Comparison of ENCODE assay signal across 1 cellular context in genomic region chr12:47705571-47706425, GRCh38.
TF ChIP-seq lines count a peak whose summit lies in the region.

RPAP3 (minus strand) TSS chr12:47706030; CDS start chr12:47702840, 3,190 bp downstream.

TF ChIP-seq in HepG2, 621 proteins besides CTCF, POLR2A, EP300 and RAD21 (continued from another document and continues in another):
- TF ChIP-seq PRMT3 (CRISPR knock-in tag; IDR thresholded peaks at IDR 0.05; ENCODE audit: borderline replicate concordance, low read depth) (peak; percentile 54; the same call in 1 of the 2 replicates), PCBP2 (optimal IDR thresholded peaks at IDR 0.05; ENCODE audit: low read depth, low read length, poor library complexity, severe bottlenecking) (no peak), ZBTB38 (CRISPR knock-in tag; IDR thresholded peaks at IDR 0.05) (peak; percentile 59), BRCA1 (CRISPR knock-in tag; IDR thresholded peaks at IDR 0.05) (no peak), ZNF616 (CRISPR knock-in tag; IDR thresholded peaks at IDR 0.05; ENCODE audit: low read depth) (peak; percentile 61; the same call in 1 of the 2 replicates), ERF (CRISPR knock-in tag; IDR thresholded peaks at IDR 0.05) (peak; percentile 67; the same call in 1 of the 2 replicates), NFIC (IDR thresholded peaks at IDR 0.05; ENCODE audit: low read length) (no peak), ZNF326 (CRISPR knock-in tag; IDR thresholded peaks at IDR 0.05; ENCODE audit: borderline replicate concordance) (no peak), KLF11 (CRISPR knock-in tag; IDR thresholded peaks at IDR 0.05) (no peak), CHCHD3 (CRISPR knock-in tag; IDR thresholded peaks at IDR 0.05) (peak; percentile 38; the same call in 1 of the 2 replicates), BORCS8-MEF2B (CRISPR knock-in tag; IDR thresholded peaks at IDR 0.05) (no peak), ZNF496 (CRISPR knock-in tag; IDR thresholded peaks at IDR 0.05; ENCODE audit: insufficient replicate concordance) (no peak), CAMTA2 (CRISPR knock-in tag; IDR thresholded peaks at IDR 0.05; ENCODE audit: borderline replicate concordance) (no peak), FOXM1 (CRISPR knock-in tag; IDR thresholded peaks at IDR 0.05) (no peak), KAT2B (IDR thresholded peaks at IDR 0.05; ENCODE audit: borderline replicate concordance, low read depth, low read length) (no peak), MBD4 (IDR thresholded peaks at IDR 0.05; ENCODE audit: borderline replicate concordance, low read length) (no peak), KAT7 (CRISPR knock-in tag; IDR thresholded peaks at IDR 0.05; ENCODE audit: borderline replicate concordance) (peak; percentile 50; the same call in 1 of the 2 replicates), PAWR (CRISPR knock-in tag; IDR thresholded peaks at IDR 0.05; ENCODE audit: borderline replicate concordance) (no peak), ZNF674 (CRISPR knock-in tag; IDR thresholded peaks at IDR 0.05; ENCODE audit: low read depth) (no peak), SP5 (CRISPR knock-in tag; IDR thresholded peaks at IDR 0.05; ENCODE audit: borderline replicate concordance, low read depth) (peak; percentile 73; the same call in 1 of the 2 replicates), ZNF33B (CRISPR knock-in tag; IDR thresholded peaks at IDR 0.05) (no peak), HOXA5 (CRISPR knock-in tag; IDR thresholded peaks at IDR 0.05) (no peak), JUNB (CRISPR knock-in tag; IDR thresholded peaks at IDR 0.05; ENCODE audit: borderline replicate concordance) (no peak), MAX (IDR thresholded peaks at IDR 0.05) (peak; percentile 65), STAT5B (CRISPR knock-in tag; IDR thresholded peaks at IDR 0.05) (no peak), ZBTB3 (CRISPR knock-in tag; IDR thresholded peaks at IDR 0.05; ENCODE audit: borderline replicate concordance, low read depth) (no peak), ZNF3 (CRISPR knock-in tag; IDR thresholded peaks at IDR 0.05) (no peak), KLF9 (CRISPR knock-in tag; IDR thresholded peaks at IDR 0.05; ENCODE audit: low read depth) (peak; percentile 35; the same call in 1 of the 2 replicates), MED8 (CRISPR knock-in tag; IDR thresholded peaks at IDR 0.05; ENCODE audit: insufficient replicate concordance) (peak; percentile 63), RAD51 (IDR thresholded peaks at IDR 0.05; ENCODE audit: borderline replicate concordance) (no peak), ELF4 (CRISPR knock-in tag; IDR thresholded peaks at IDR 0.05; ENCODE audit: borderline replicate concordance) (no peak), NFYB (CRISPR knock-in tag; IDR thresholded peaks at IDR 0.05) (no peak), ZNF761 (CRISPR knock-in tag; conservative IDR thresholded peaks at IDR 0.05) (no peak), SMYD3 (CRISPR knock-in tag; IDR thresholded peaks at IDR 0.05) (peak; percentile 78; the same call in 1 of the 2 replicates), PLRG1 (conservative IDR thresholded peaks at IDR 0.05) (no peak), SP2 (CRISPR knock-in tag; IDR thresholded peaks at IDR 0.05) (peak; percentile 48; the same call in 1 of the 2 replicates), HDAC2 (CRISPR knock-in tag; IDR thresholded peaks at IDR 0.05) (peak; percentile 31; the same call in 1 of the 2 replicates), SNRNP70 (IDR thresholded peaks at IDR 0.05; ENCODE audit: low read depth, low read length) (no peak), GATAD1 (CRISPR knock-in tag; IDR thresholded peaks at IDR 0.05) (peak; percentile 81), NCOA2 (CRISPR knock-in tag; IDR thresholded peaks at IDR 0.05) (peak; percentile 19; the same call in 1 of the 2 replicates), ATF7 (IDR thresholded peaks at IDR 0.05) (no peak), ATF7 (CRISPR knock-in tag; IDR thresholded peaks at IDR 0.05) (0 out of 2 replicates have a peak, but pooled peaks have one; percentile 25), ZNF101 (CRISPR knock-in tag; IDR thresholded peaks at IDR 0.05; ENCODE audit: borderline replicate concordance, low read depth) (no peak), HNRNPUL1 (IDR thresholded peaks at IDR 0.05; ENCODE audit: low read depth, low read length) (no peak), TEAD2 (CRISPR knock-in tag; IDR thresholded peaks at IDR 0.05) (no peak), MIER3 (CRISPR knock-in tag; IDR thresholded peaks at IDR 0.05; ENCODE audit: borderline replicate concordance) (no peak), ZSCAN29 (CRISPR knock-in tag; conservative IDR thresholded peaks at IDR 0.05) (no peak), SAP130 (CRISPR knock-in tag; IDR thresholded peaks at IDR 0.05; ENCODE audit: low read depth) (peak; percentile 87), CCDC6 (CRISPR knock-in tag; IDR thresholded peaks at IDR 0.05) (peak; percentile 45; the same call in 1 of the 2 replicates), U2AF1 (optimal IDR thresholded peaks at IDR 0.05; ENCODE audit: low read depth, low read length) (no peak), NFE2L2 (IDR thresholded peaks at IDR 0.05; ENCODE audit: low read length) (no peak), AFF4 (CRISPR knock-in tag; IDR thresholded peaks at IDR 0.05) (0 out of 2 replicates have a peak, but pooled peaks have one; percentile 42), HES4 (CRISPR knock-in tag; IDR thresholded peaks at IDR 0.05; ENCODE audit: borderline replicate concordance) (peak; percentile 65; the same call in 1 of the 2 replicates), ZNF432 (CRISPR knock-in tag; IDR thresholded peaks at IDR 0.05; ENCODE audit: borderline replicate concordance) (no peak), ZKSCAN5 (CRISPR knock-in tag; IDR thresholded peaks at IDR 0.05) (no peak), THAP11 (CRISPR knock-in tag; IDR thresholded peaks at IDR 0.05) (peak; percentile 80), ZC3H13 (CRISPR knock-in tag; IDR thresholded peaks at IDR 0.05) (0 out of 2 replicates have a peak, but pooled peaks have one; percentile 27), ZBTB37 (CRISPR knock-in tag; IDR thresholded peaks at IDR 0.05) (no peak), ZBTB34 (CRISPR knock-in tag; IDR thresholded peaks at IDR 0.05) (no peak)
- TF ChIP-seq, protein P1, sequence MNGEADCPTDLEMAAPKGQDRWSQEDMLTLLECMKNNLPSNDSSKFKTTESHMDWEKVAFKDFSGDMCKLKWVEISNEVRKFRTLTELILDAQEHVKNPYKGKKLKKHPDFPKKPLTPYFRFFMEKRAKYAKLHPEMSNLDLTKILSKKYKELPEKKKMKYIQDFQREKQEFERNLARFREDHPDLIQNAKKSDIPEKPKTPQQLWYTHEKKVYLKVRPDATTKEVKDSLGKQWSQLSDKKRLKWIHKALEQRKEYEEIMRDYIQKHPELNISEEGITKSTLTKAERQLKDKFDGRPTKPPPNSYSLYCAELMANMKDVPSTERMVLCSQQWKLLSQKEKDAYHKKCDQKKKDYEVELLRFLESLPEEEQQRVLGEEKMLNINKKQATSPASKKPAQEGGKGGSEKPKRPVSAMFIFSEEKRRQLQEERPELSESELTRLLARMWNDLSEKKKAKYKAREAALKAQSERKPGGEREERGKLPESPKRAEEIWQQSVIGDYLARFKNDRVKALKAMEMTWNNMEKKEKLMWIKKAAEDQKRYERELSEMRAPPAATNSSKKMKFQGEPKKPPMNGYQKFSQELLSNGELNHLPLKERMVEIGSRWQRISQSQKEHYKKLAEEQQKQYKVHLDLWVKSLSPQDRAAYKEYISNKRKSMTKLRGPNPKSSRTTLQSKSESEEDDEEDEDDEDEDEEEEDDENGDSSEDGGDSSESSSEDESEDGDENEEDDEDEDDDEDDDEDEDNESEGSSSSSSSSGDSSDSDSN (CRISPR knock-in tag; IDR thresholded peaks at IDR 0.05), result peak; percentile 69; the same call in 1 of the 2 replicates
- TF ChIP-seq, protein P2, sequence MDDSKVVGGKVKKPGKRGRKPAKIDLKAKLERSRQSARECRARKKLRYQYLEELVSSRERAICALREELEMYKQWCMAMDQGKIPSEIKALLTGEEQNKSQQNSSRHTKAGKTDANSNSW (CRISPR knock-in tag; IDR thresholded peaks at IDR 0.05; ENCODE audit: borderline replicate concordance), result peak; percentile 31; the same call in 1 of the 2 replicates
- TF ChIP-seq, protein P3, sequence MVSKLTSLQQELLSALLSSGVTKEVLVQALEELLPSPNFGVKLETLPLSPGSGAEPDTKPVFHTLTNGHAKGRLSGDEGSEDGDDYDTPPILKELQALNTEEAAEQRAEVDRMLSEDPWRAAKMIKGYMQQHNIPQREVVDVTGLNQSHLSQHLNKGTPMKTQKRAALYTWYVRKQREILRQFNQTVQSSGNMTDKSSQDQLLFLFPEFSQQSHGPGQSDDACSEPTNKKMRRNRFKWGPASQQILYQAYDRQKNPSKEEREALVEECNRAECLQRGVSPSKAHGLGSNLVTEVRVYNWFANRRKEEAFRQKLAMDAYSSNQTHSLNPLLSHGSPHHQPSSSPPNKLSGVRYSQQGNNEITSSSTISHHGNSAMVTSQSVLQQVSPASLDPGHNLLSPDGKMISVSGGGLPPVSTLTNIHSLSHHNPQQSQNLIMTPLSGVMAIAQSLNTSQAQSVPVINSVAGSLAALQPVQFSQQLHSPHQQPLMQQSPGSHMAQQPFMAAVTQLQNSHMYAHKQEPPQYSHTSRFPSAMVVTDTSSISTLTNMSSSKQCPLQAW (CRISPR knock-in tag; IDR thresholded peaks at IDR 0.05), result peak; percentile 69; the same call in 1 of the 2 replicates
- TF ChIP-seq, protein P4, sequence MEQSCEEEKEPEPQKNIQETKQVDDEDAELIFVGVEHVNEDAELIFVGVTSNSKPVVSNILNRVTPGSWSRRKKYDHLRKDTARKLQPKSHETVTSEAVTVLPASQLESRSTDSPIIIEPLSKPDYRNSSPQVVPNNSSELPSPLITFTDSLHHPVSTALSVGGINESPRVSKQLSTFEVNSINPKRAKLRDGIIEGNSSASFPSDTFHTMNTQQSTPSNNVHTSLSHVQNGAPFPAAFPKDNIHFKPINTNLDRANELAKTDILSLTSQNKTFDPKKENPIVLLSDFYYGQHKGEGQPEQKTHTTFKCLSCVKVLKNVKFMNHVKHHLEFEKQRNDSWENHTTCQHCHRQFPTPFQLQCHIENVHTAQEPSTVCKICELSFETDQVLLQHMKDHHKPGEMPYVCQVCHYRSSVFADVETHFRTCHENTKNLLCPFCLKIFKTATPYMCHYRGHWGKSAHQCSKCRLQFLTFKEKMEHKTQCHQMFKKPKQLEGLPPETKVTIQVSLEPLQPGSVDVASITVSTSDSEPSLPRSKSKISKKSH (CRISPR knock-in tag; IDR thresholded peaks at IDR 0.05; ENCODE audit: borderline replicate concordance), result peak; percentile 85; the same call in 1 of the 2 replicates
- TF ChIP-seq, protein P5, sequence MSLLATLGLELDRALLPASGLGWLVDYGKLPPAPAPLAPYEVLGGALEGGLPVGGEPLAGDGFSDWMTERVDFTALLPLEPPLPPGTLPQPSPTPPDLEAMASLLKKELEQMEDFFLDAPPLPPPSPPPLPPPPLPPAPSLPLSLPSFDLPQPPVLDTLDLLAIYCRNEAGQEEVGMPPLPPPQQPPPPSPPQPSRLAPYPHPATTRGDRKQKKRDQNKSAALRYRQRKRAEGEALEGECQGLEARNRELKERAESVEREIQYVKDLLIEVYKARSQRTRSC (CRISPR knock-in tag; IDR thresholded peaks at IDR 0.05; ENCODE audit: low read depth), result no peak
